8 cellular contexts compared by ENCODE assay signal in genomic region chr11:59822989-59823566, GRCh38. TPM values are rescaled to one million over a fixed set of nuclear protein-coding genes. Genes with fewer than 3 reads are reported as not detected.
DNase-seq lines count a peak whose midpoint lies in the region; ATAC-seq and TF ChIP-seq lines count a peak whose summit lies in the region.

No MANE protein-coding gene starts in this region.

- H3K36me3 Mint-ChIP-seq in activated T-helper 17 cell treated with anti-CD3 and anti-CD28 coated beads, Interleukin-2, amount 50 U/mL, for 72 hours (ENCODE audit: low read depth): no peaks in the 10 kb centered on the region

- intact Hi-C loops in heart right ventricle (cut with DNase I) (loop anchor here in 9 of 10 donors (1.0 to 10.0 kb wide), 13 partner anchors 72 to 442 kb away; no protein-coding TSS in a partner anchor), sciatic nerve (cut with DNase I) (loop anchor here (10.0 kb wide), 1 partner anchor 92 kb away; no protein-coding TSS in a partner anchor)

- no peaks in the 10 kb centered on the region for H3K9me2 ChIP-seq in DOHH2 (replicated peaks; ENCODE audit: control insufficient read depth, low read length)

- no peak overlapping the region for H3K27ac Mint-ChIP-seq in activated T-helper 17 cell treated with anti-CD3 and anti-CD28 coated beads, Interleukin-2, amount 50 U/mL, for 72 hours

- peaks cover 38% of the 10 kb centered on the region for H3K4me1 ChIP-seq in DOHH2 (ENCODE audit: control insufficient read depth, low read length)
- peaks cover 0 to 6% (median 0%) of the 10 kb centered on the region in 9 donors for H3K4me1 ChIP-seq in heart right ventricle

- H3K4me1 Mint-ChIP-seq in activated T-helper 17 cell treated with anti-CD3 and anti-CD28 coated beads, Interleukin-2, amount 50 U/mL, for 72 hours: peaks cover 5% of the 10 kb centered on the region

- H3K36me3 ChIP-seq in DOHH2 (ENCODE audit: control insufficient read depth, low read length): no peaks in the 10 kb centered on the region
- no peaks in the 10 kb centered on the region for H3K36me3 ChIP-seq in heart right ventricle

- peaks cover 7% of the 10 kb centered on the region for H3F3A ChIP-seq in DOHH2 (ENCODE audit: control insufficient read depth, insufficient read depth)

- TF ChIP-seq CTCF in DOHH2 (IDR thresholded peaks at IDR 0.05; ENCODE audit: low read depth, low read length, poor library complexity, severe bottlenecking) (peak; percentile 66), heart right ventricle (IDR thresholded peaks at IDR 0.05) (peak; percentile 26 to 79 (median 63))

- H3K9me3 ChIP-seq in DOHH2 (ENCODE audit: control insufficient read depth, insufficient read depth, low read length): no peaks in the 10 kb centered on the region
- no peaks in the 10 kb centered on the region for H3K9me3 ChIP-seq in heart right ventricle

- peak; percentile 83 for ATAC-seq in GM19043 (IDR thresholded peaks at IDR 0.05; ENCODE audit: low read depth, unreplicated experiment)
- ATAC-seq in HG03139 (IDR thresholded peaks at IDR 0.05; ENCODE audit: unreplicated experiment): peak; percentile 78
- ATAC-seq in activated T-helper 17 cell treated with anti-CD3 and anti-CD28 coated beads, Interleukin-2, amount 50 U/mL, for 72 hours (replicated peaks): peak; percentile 60
- ATAC-seq in heart right ventricle: peak in 6 of 8 donors; percentile 72 to 86 (median 74)
- peak; percentile 62 for ATAC-seq in sciatic nerve

- H3K27me3 Mint-ChIP-seq in activated T-helper 17 cell treated with anti-CD3 and anti-CD28 coated beads, Interleukin-2, amount 50 U/mL, for 72 hours: no peaks in the 10 kb centered on the region

- peak; percentile 32 for DNase-seq in NCI-H446 treated with DMSO at 0.1 percent for 48 hours (lab: John Stamatoyannopoulos, UW)
- peak in 1 of 2 donors; percentile 52 for DNase-seq in heart right ventricle
- DNase-seq in sciatic nerve (ENCODE audit: low spot score): no peak
- no peak for DNase-seq in putamen (ENCODE audit: low spot score)

- no peak overlapping the region for H3K4me3 Mint-ChIP-seq in activated T-helper 17 cell treated with anti-CD3 and anti-CD28 coated beads, Interleukin-2, amount 50 U/mL, for 72 hours

- H3K4me3 ChIP-seq in DOHH2 (ENCODE audit: low read length) (no peak overlapping the region), heart right ventricle (no peak overlapping the region)

- H3K27me3 ChIP-seq in DOHH2 (ENCODE audit: control insufficient read depth, low read length) (no peaks in the 10 kb centered on the region), heart right ventricle (no peaks in the 10 kb centered on the region)

- no peaks in the 10 kb centered on the region for H3K9me3 Mint-ChIP-seq in activated T-helper 17 cell treated with anti-CD3 and anti-CD28 coated beads, Interleukin-2, amount 50 U/mL, for 72 hours

- H3K79me2 ChIP-seq in DOHH2 (ENCODE audit: control insufficient read depth, low read length): no peaks in the 10 kb centered on the region

- 4 to 8% methylated on average over 9 of the region's 9 CpGs for WGBS in heart right ventricle, 2 donors

- H4K20me1 ChIP-seq in DOHH2 (ENCODE audit: control insufficient read depth, insufficient read depth, low read depth, low read length): no peaks in the 10 kb centered on the region

- H3K27ac ChIP-seq in DOHH2 (ENCODE audit: low read depth, low read length) (no peak overlapping the region), heart right ventricle (no peak overlapping the region)

- H3K4me2 ChIP-seq in DOHH2 (ENCODE audit: low read length): peak overlapping the region; percentile 35; the same call in 1 of the 2 replicates

RNA-seq across cellular contexts. Expression of gene MRPL16, which starts 12.5 kb away (rescaled TPM):
- 10 to 100 TPM; 51.2 to 92.8 TPM for total RNA-seq in activated T-helper 17 cell treated with anti-CD3 and anti-CD28 coated beads, Interleukin-2, amount 50 U/mL, for 72 hours
- total RNA-seq in heart right ventricle (100 to 1,000 TPM in 1 of 10 donors, 10 to 100 TPM in 9; 69.9 to 108 (median 89.8) TPM), sciatic nerve (25.1 TPM)
- 10 to 100 TPM; 70.0 to 86.5 TPM for polyA plus RNA-seq in heart right ventricle

RNA-seq across cellular contexts. Expression of gene CBLIF, which starts 22.2 kb away (rescaled TPM):
- total RNA-seq in activated T-helper 17 cell treated with anti-CD3 and anti-CD28 coated beads, Interleukin-2, amount 50 U/mL, for 72 hours: not detected
- not detected for total RNA-seq in heart right ventricle
- polyA plus RNA-seq in heart right ventricle: not detected
- not detected for total RNA-seq in sciatic nerve

RNA-seq across cellular contexts. Expression of gene TCN1, which starts 43.2 kb away (rescaled TPM):
- total RNA-seq in activated T-helper 17 cell treated with anti-CD3 and anti-CD28 coated beads, Interleukin-2, amount 50 U/mL, for 72 hours: not detected
- total RNA-seq in heart right ventricle (1 to 10 TPM in 1 of 10 donors, under 1 TPM in 1, not detected in 8; 0.18 to 1.2 TPM), sciatic nerve (1.3 TPM)
- polyA plus RNA-seq in heart right ventricle: under 1 TPM in 1 of 2 donors, not detected in 1; 0.32 TPM

RNA-seq across cellular contexts. Expression of gene OOSP3, which starts 55.5 kb away (rescaled TPM):
- not detected for total RNA-seq in activated T-helper 17 cell treated with anti-CD3 and anti-CD28 coated beads, Interleukin-2, amount 50 U/mL, for 72 hours
- total RNA-seq in heart right ventricle (not detected), sciatic nerve (not detected)
- polyA plus RNA-seq in heart right ventricle: not detected
